In the genomic region with DNA sequence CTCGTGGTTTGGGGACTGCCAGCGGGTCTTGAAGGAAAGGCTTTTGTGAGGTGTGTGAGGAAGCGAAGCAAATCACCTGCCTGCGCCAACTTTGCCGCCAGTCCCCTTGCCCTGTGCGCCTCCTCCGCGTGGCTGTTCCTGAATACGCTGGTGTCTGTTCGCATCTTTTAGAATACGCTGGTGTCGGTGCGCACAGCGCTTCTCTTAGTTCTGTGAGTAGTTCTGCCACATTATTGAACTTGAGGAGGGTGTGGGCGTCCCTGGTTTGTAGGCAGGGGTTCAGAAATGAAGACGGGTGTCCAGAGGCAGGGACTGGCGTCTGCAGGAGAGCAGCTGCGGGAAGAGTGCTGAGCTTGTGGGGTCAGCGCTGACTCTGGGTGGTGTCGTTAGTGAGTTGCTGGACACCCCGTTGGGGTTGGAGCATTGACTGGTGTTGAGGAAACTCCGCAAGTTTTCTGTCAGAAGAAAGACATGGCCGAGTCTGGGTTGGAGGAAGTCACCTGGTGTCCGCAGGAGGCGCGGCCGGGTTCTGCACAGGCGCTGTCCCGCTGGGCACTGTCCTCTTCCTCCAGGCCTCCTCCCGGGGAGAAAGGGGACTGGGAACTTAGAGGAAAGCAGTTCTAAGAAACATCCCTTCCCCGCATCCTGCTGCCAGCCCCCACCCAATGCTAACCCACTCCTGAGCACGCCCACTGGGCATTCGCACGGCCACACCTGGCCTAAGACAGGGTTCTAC, we compare ENCODE assay signal across 8 cellular contexts. TPM values are rescaled to one million over a fixed set of nuclear protein-coding genes. Genes with fewer than 3 reads are reported as not detected.
DNase-seq lines count a peak whose midpoint lies in the region; ATAC-seq, FAIRE-seq and TF ChIP-seq lines count a peak whose summit lies in the region.

No MANE protein-coding gene starts in this region.

- H3K27ac ChIP-seq in foreskin keratinocyte (peak overlapping the region; percentile 89), neutrophil (peak overlapping the region; percentile 80)

- H3K4me1 ChIP-seq in foreskin keratinocyte (no peaks in the 10 kb centered on the region), neutrophil (ENCODE audit: control insufficient read depth in 1 of 2, insufficient read depth in 1 of 2, low read depth in 1 of 2, low read length in 1 of 2) (peaks cover 35 to 43% of the 10 kb centered on the region in 2 experiments)

- H3K4me3 ChIP-seq in LNCaP clone FGC (ENCODE audit: low read depth, low read length) (peak overlapping the region; percentile 99), neutrophil (ENCODE audit: low read depth in 1 of 2, low read length in 1 of 2) (peak overlapping the region; percentile 80 to 94)

- H3K36me3 Mint-ChIP-seq in activated T-cell treated with anti-CD3 and anti-CD28 coated beads, Interleukin-2, amount 50 U/mL, for 24 hours (ENCODE audit: low read depth), result peaks cover 53% of the 10 kb centered on the region

- DNase-seq in COR-L47 (lab: John Stamatoyannopoulos, UW) (peak; percentile 63), LNCaP clone FGC (ENCODE audit: low read depth) (peak; percentile 53), foreskin keratinocyte (peak; percentile 23 to 51), D721Med (ENCODE audit: insufficient read length, low spot score) (no peak), NCI-H1930 (lab: John Stamatoyannopoulos, UW) (no peak)
- DNase-seq in activated T-cell treated with anti-CD3 and anti-CD28 coated beads, Interleukin-2, amount 50 U/mL, for 24 hours, result no peak

- H3K27ac Mint-ChIP-seq in activated T-cell treated with anti-CD3 and anti-CD28 coated beads, Interleukin-2, amount 50 U/mL, for 24 hours, result peak overlapping the region; percentile 98

- peaks cover 25% of the 10 kb centered on the region for H3K9me3 Mint-ChIP-seq in activated T-cell treated with anti-CD3 and anti-CD28 coated beads, Interleukin-2, amount 50 U/mL, for 24 hours

- no peak for TF ChIP-seq CTCF in LNCaP clone FGC (IDR thresholded peaks at IDR 0.05; ENCODE audit: control insufficient read depth, extremely low read depth, insufficient read depth)
- no peak for TF ChIP-seq CTCF in foreskin keratinocyte (conservative IDR thresholded peaks at IDR 0.05)
- TF ChIP-seq CTCF in neutrophil (IDR thresholded peaks at IDR 0.05), result no peak
- TF ChIP-seq CTCF in D721Med (IDR thresholded peaks at IDR 0.05; ENCODE audit: insufficient read depth, missing control alignments), result no peak

- ATAC-seq in GM21367 (IDR thresholded peaks at IDR 0.05; ENCODE audit: unreplicated experiment) (peak; percentile 10), foreskin keratinocyte (peak; percentile 27)

- FAIRE-seq in D721Med (lab: Jason Lieb, UNC), result no peak

- H3K27me3 ChIP-seq in foreskin keratinocyte (no peaks in the 10 kb centered on the region), neutrophil (no peaks in the 10 kb centered on the region)

- H3K9me3 ChIP-seq in neutrophil, result no peaks in the 10 kb centered on the region

- peaks cover 27% of the 10 kb centered on the region for H3K4me1 Mint-ChIP-seq in activated T-cell treated with anti-CD3 and anti-CD28 coated beads, Interleukin-2, amount 50 U/mL, for 24 hours (ENCODE audit: low read depth)

- H3K36me3 ChIP-seq in neutrophil, result peaks cover 7% of the 10 kb centered on the region

- H3K27me3 Mint-ChIP-seq in activated T-cell treated with anti-CD3 and anti-CD28 coated beads, Interleukin-2, amount 50 U/mL, for 24 hours, result no peaks in the 10 kb centered on the region

- peak overlapping the region; percentile 94 for H3K4me3 Mint-ChIP-seq in activated T-cell treated with anti-CD3 and anti-CD28 coated beads, Interleukin-2, amount 50 U/mL, for 24 hours

RNA-seq across cellular contexts. Expression of gene ZNF718, which starts 1.0 kb away (rescaled TPM):
- total RNA-seq in foreskin keratinocyte, result 5.7 and 7.6 TPM in 2 replicates
- 1.1 and 1.4 TPM in 2 replicates for polyA plus RNA-seq in foreskin keratinocyte

Comparison
In these comparisons a context has a peak if more than half of its experiments do, and no peak if none do; other contexts are left out.
1. DNase-seq: peak in COR-L47 (single experiment), LNCaP clone FGC (single experiment) and foreskin keratinocyte (2 of 2); none in activated T-cell treated with anti-CD3 and anti-CD28 coated beads, Interleukin-2, amount 50 U/mL, for 24 hours (single experiment), D721Med (single experiment) and NCI-H1930 (0 of 2).